9 cellular contexts compared by ENCODE assay signal in genomic region chr6:90611543-90611864, GRCh38. TPM values are rescaled to one million over a fixed set of nuclear protein-coding genes. Genes with fewer than 3 reads are reported as not detected.
DNase-seq lines count a peak whose midpoint lies in the region; ATAC-seq and TF ChIP-seq lines count a peak whose summit lies in the region.
"Had no signal": no experiment of that assay in that cellular context is flagged by ENCODE, and none has a peak within 500 bp of the region (broad histone marks: within the 10 kb centered on the region; RNA-seq: fewer than 3 reads in every experiment).

No MANE protein-coding gene starts in this region.

- no peak for TF ChIP-seq POLR2A in right lobe of liver (IDR thresholded peaks at IDR 0.05)

- H3K9me3 Mint-ChIP-seq in activated T-cell treated with anti-CD3 and anti-CD28 coated beads, Interleukin-2, amount 50 U/mL, for 4 hours: no peaks in the 10 kb centered on the region

- peaks cover 9% of the 10 kb centered on the region for H3K4me1 Mint-ChIP-seq in activated T-cell treated with anti-CD3 and anti-CD28 coated beads, Interleukin-2, amount 50 U/mL, for 4 hours (ENCODE audit: low read depth)

- peak overlapping the region; percentile 81 for H3K4me3 Mint-ChIP-seq in activated T-cell treated with anti-CD3 and anti-CD28 coated beads, Interleukin-2, amount 50 U/mL, for 4 hours

- peaks cover 66% of the 10 kb centered on the region for H3K27me3 Mint-ChIP-seq in activated T-cell treated with anti-CD3 and anti-CD28 coated beads, Interleukin-2, amount 50 U/mL, for 4 hours (ENCODE audit: low read depth)

- 11% methylated on average over 7 of the region's 7 CpGs for WGBS in right lobe of liver (ENCODE audit: insufficient coverage, low coverage, low lambda C conversion rate, missing lambda C conversion rate)

- H3K36me3 ChIP-seq in ascending aorta (no peaks in the 10 kb centered on the region), right lobe of liver (no peaks in the 10 kb centered on the region), tibial artery (no peaks in the 10 kb centered on the region)
- H3K36me3 ChIP-seq: neutrophil had no signal

- no peak for DNase-seq in activated T-cell treated with anti-CD3 and anti-CD28 coated beads, Interleukin-2, amount 50 U/mL, for 4 hours
- DNase-seq in activated T-cell treated with anti-CD3 and anti-CD28 coated beads, Interleukin-2, amount 50 U/mL, for 48 hours: no peak
- DNase-seq in ascending aorta (ENCODE audit: low spot score in 2 of 2): no peak
- DNase-seq in right lobe of liver: no peak
- DNase-seq in tibial artery: no peak
- DNase-seq in NCI-H187 (lab: John Stamatoyannopoulos, UW): no peak
- DNase-seq in GDM1 (lab: John Stamatoyannopoulos, UW): no peak

- intact Hi-C loops in ascending aorta (cut with DNase I): no loop called here
- intact Hi-C loops in right lobe of liver (cut with DNase I): no loop called here
- intact Hi-C loops in tibial artery (cut with DNase I; ENCODE audit: low total_unique reads): no loop called here

- H3K27ac ChIP-seq in ascending aorta (peak overlapping the region; percentile 62 to 69), right lobe of liver (no peak overlapping the region), tibial artery (peak overlapping the region in 1 of 2 donors; percentile 19)
- H3K27ac ChIP-seq: neutrophil had no signal

- H3K4me1 ChIP-seq in ascending aorta: peaks cover 0 to 2% of the 10 kb centered on the region in 2 donors
- H3K4me1 ChIP-seq in right lobe of liver: peaks cover 0 to 8% (median 0%) of the 10 kb centered on the region in 4 donors
- H3K4me1 ChIP-seq in tibial artery: peaks cover 0 to 18% (median 8%) of the 10 kb centered on the region in 4 donors

- ATAC-seq in activated T-cell treated with anti-CD3 and anti-CD28 coated beads, Interleukin-2, amount 50 U/mL, for 4 hours: no peak
- ATAC-seq in right lobe of liver (no peak), HG02571 (IDR thresholded peaks at IDR 0.05; ENCODE audit: unreplicated experiment) (no peak)

- H3K4me3 ChIP-seq in ascending aorta (peak overlapping the region; percentile 70 to 73), right lobe of liver (peak overlapping the region; percentile 24 to 48 (median 27)), tibial artery (peak overlapping the region; percentile 55 to 59)

- no peaks in the 10 kb centered on the region for H3K36me3 Mint-ChIP-seq in activated T-cell treated with anti-CD3 and anti-CD28 coated beads, Interleukin-2, amount 50 U/mL, for 4 hours (ENCODE audit: insufficient read depth)

- no peaks in the 10 kb centered on the region for H3K9me3 ChIP-seq in ascending aorta
- no peaks in the 10 kb centered on the region for H3K9me3 ChIP-seq in right lobe of liver
- no peaks in the 10 kb centered on the region for H3K9me3 ChIP-seq in tibial artery
- H3K9me3 ChIP-seq: neutrophil had no signal

- peak in 1 of 3 experiments; percentile 9 for TF ChIP-seq CTCF in ascending aorta (IDR thresholded peaks at IDR 0.05)
- TF ChIP-seq CTCF in right lobe of liver (IDR thresholded peaks at IDR 0.05): no peak
- TF ChIP-seq CTCF in tibial artery (IDR thresholded peaks at IDR 0.05): no peak

- H3K27me3 ChIP-seq in ascending aorta: no peaks in the 10 kb centered on the region
- H3K27me3 ChIP-seq in right lobe of liver: peaks cover 8 to 9% of the 10 kb centered on the region in 2 donors
- peaks cover 0 to 22% of the 10 kb centered on the region in 2 donors for H3K27me3 ChIP-seq in tibial artery

RNA-seq across cellular contexts. Expression of gene MAP3K7, which starts 24.6 kb away (rescaled TPM):
- total RNA-seq in activated T-cell treated with anti-CD3 and anti-CD28 coated beads, Interleukin-2, amount 50 U/mL, for 4 hours: 10 to 100 TPM; 15.4 to 17.4 (median 17.0) TPM
- total RNA-seq in ascending aorta: 18.3 TPM
- total RNA-seq in right lobe of liver: 10 to 100 TPM in 4 of 6 experiments, 1 to 10 TPM in 2; 8.1 to 12.5 (median 10.3) TPM

Comparison
In these comparisons a context has a peak if more than half of its experiments do, and no peak if none do; other contexts are left out.
1. H3K27ac ChIP-seq: peak in ascending aorta (2 of 2); none in right lobe of liver (0 of 3).
2. Peak in every context shown above with its lines, with median percentiles within 50 percentile points of each other: H3K4me3 ChIP-seq.